In genomic region chr19:17226002-17226933, GRCh38 we compare ENCODE assay signal across 8 cellular contexts. TPM values are rescaled to one million over a fixed set of nuclear protein-coding genes. Genes with fewer than 3 reads are reported as not detected.
DNase-seq lines count a peak whose midpoint lies in the region; ATAC-seq and TF ChIP-seq lines count a peak whose summit lies in the region.

A gene with protein sequence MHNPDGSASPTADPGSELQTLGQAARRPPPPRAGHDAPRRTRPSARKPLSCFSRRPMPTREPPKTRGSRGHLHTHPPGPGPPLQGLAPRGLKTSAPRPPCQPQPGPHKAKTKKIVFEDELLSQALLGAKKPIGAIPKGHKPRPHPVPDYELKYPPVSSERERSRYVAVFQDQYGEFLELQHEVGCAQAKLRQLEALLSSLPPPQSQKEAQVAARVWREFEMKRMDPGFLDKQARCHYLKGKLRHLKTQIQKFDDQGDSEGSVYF (plus strand): TSS chr19:17226226. CDS start chr19:17226248, 22 bp downstream.

- peaks cover 15% of the 10 kb centered on the region for H3K36me3 ChIP-seq in BJ (ENCODE audit: control insufficient read depth, insufficient read depth, low read length)

- H3K36me3 Mint-ChIP-seq in activated CD4-positive, alpha-beta T cell treated with anti-CD3 and anti-CD28 coated beads for 36 hours (ENCODE audit: low read depth): peaks cover 2% of the 10 kb centered on the region
- H3K36me3 Mint-ChIP-seq in chondrocyte (ENCODE audit: low read depth): no peaks in the 10 kb centered on the region

- peak; percentile 78 for ATAC-seq in HG03457 (IDR thresholded peaks at IDR 0.05; ENCODE audit: unreplicated experiment)
- ATAC-seq in activated CD4-positive, alpha-beta T cell treated with anti-CD3 and anti-CD28 coated beads for 36 hours: peak; percentile 92

- H3K9me3 Mint-ChIP-seq in activated CD4-positive, alpha-beta T cell treated with anti-CD3 and anti-CD28 coated beads for 36 hours (ENCODE audit: low read depth): no peaks in the 10 kb centered on the region
- H3K9me3 Mint-ChIP-seq in chondrocyte (ENCODE audit: low read depth): no peaks in the 10 kb centered on the region

- no peaks in the 10 kb centered on the region for H3K27me3 Mint-ChIP-seq in activated CD4-positive, alpha-beta T cell treated with anti-CD3 and anti-CD28 coated beads for 36 hours
- H3K27me3 Mint-ChIP-seq in chondrocyte (ENCODE audit: low read depth): no peaks in the 10 kb centered on the region

- H3K4me3 Mint-ChIP-seq in activated CD4-positive, alpha-beta T cell treated with anti-CD3 and anti-CD28 coated beads for 36 hours: peak within 1 kb of the TSS; percentile 80
- peak within 1 kb of the TSS; percentile 90 for H3K4me3 Mint-ChIP-seq in chondrocyte (ENCODE audit: unreplicated experiment)

- H3K27ac Mint-ChIP-seq in activated CD4-positive, alpha-beta T cell treated with anti-CD3 and anti-CD28 coated beads for 36 hours: peak within 1 kb of the TSS; percentile 93
- H3K27ac Mint-ChIP-seq in chondrocyte (ENCODE audit: unreplicated experiment): peak within 1 kb of the TSS; percentile 99

- POLR2A ChIA-PET in BJ (lab: Charles Lee): interaction anchor here (1.0 kb wide), 1 partner anchor 16 kb away, joined by 3 read pairs; no protein-coding TSS in a partner anchor
- POLR2A ChIA-PET in activated CD4-positive, alpha-beta T cell treated with anti-CD3 and anti-CD28 coated beads for 36 hours (lab: Charles Lee): interaction anchor here (0.5 to 1.4 kb wide), 5 partner anchors 9 to 42 kb away, joined by 3 to 6 read pairs (median 3); partner anchors contain the start of genes BABAM1 and USE1

- H3K27me3 ChIP-seq in BJ (ENCODE audit: control insufficient read depth, insufficient read depth, low read length): no peaks in the 10 kb centered on the region

- CTCF ChIA-PET in BJ (lab: Yijun Ruan, JAX): interaction anchor here (0.9 to 2.3 kb wide), 6 partner anchors 10 to 56 kb away, joined by 3 to 6 read pairs (median 4); partner anchors contain the start of gene USE1
- CTCF ChIA-PET in activated CD4-positive, alpha-beta T cell treated with anti-CD3 and anti-CD28 coated beads for 36 hours (lab: Charles Lee): interaction anchor here (1.0 to 1.2 kb wide), 2 partner anchors 27 to 55 kb away, joined by 3 read pairs; partner anchors contain the start of gene ANKLE1

- peaks cover 7% of the 10 kb centered on the region for H3K4me1 Mint-ChIP-seq in activated CD4-positive, alpha-beta T cell treated with anti-CD3 and anti-CD28 coated beads for 36 hours
- peaks cover 9% of the 10 kb centered on the region for H3K4me1 Mint-ChIP-seq in chondrocyte (ENCODE audit: low read depth)

- peak within 1 kb of the TSS; percentile 86 for H3K4me3 ChIP-seq in BJ (ENCODE audit: low read depth, low read length)

- intact Hi-C loops in activated CD4-positive, alpha-beta T cell treated with anti-CD3 and anti-CD28 coated beads for 36 hours (cut with DNase I, micrococcal nuclease): loop anchor here (1.0 to 5.0 kb wide), 14 partner anchors 9 to 754 kb away; partner anchors contain the start of genes BABAM1 (in 2 of the 2), USE1 (in 2 of the 2), COLGALT1 (in 1 of the 2) and DDA1 (in 1 of the 2)

- DNase-seq in BJ (ENCODE audit: low read depth) (peak; percentile 86), GM19240 (ENCODE audit: insufficient read length, low spot score) (peak; percentile 84), NCI-H524 treated with DMSO at 0.1 percent for 48 hours (lab: John Stamatoyannopoulos, UW) (peak; percentile 98), chondrocyte (ENCODE audit: low spot score) (peak; percentile 99), kidney glomerular epithelial cell (lab: John Stamatoyannopoulos, UW) (peak; percentile 98)
- peak; percentile 99 for DNase-seq in activated CD4-positive, alpha-beta T cell treated with anti-CD3 and anti-CD28 coated beads for 36 hours
- DNase-seq in stimulated activated CD4-positive, alpha-beta T cell treated with anti-CD3 and anti-CD28 coated beads, Interleukin-15, amount 100 ng/mL, for 48 hours (ENCODE audit: low read depth in 2 of 2): peak; percentile 95 to 97

- TF ChIP-seq CTCF in BJ (IDR thresholded peaks at IDR 0.05; ENCODE audit: insufficient read depth, low read depth, low read length) (no peak), chondrocyte (IDR thresholded peaks at IDR 0.05) (peak; percentile 1)

RNA-seq across cellular contexts. Expression of the gene that starts here (rescaled TPM):
- polyA plus RNA-seq in BJ (2011; rRNA removed): 8.1 and 10.0 TPM in 2 replicates
- polyA minus RNA-seq in BJ (2011; rRNA and poly(A)+ RNA removed): 5.9 and 6.1 TPM in 2 replicates
- total RNA-seq in activated CD4-positive, alpha-beta T cell treated with anti-CD3 and anti-CD28 coated beads for 36 hours: 10 to 100 TPM; 10.9 to 11.7 TPM
- 21.1 to 23.8 TPM (median 22.3 TPM) in 3 replicates for total RNA-seq in chondrocyte

Comparison
In these comparisons a context has a peak if more than half of its experiments do, and no peak if none do; other contexts are left out.
1. Peak in every context shown above with its lines: DNase-seq, ATAC-seq and H3K4me3 ChIP-seq.